Comparison of ENCODE assay signal across 8 cellular contexts in the genomic region with DNA sequence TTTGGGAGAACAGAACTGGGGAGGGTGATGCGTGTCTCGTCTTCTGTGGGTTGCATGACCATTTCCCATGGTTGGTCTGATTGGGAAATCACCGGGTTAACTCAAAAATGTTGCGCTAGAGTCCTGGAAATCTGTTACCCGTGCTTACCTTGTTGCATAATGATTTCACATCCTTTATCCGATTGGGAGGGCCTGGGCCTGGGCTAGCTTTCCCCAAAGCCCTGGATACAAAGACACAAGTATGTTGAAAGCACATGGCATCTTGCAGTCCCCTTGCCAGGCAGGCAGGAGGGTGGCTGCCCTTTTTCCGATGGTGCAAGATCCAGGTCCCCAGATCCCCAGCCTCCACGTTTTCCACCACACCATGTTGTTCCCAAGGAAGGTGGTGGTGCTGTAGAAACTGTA. TPM values are rescaled to one million over a fixed set of nuclear protein-coding genes. Genes with fewer than 3 reads are reported as not detected.
DNase-seq lines count a peak whose midpoint lies in the region; ATAC-seq and TF ChIP-seq lines count a peak whose summit lies in the region.

No MANE protein-coding gene starts in this region.

- intact Hi-C loops in CD4-positive, alpha-beta memory T cell (cut with micrococcal nuclease), result no loop called here
- intact Hi-C loops in natural killer cell (cut with micrococcal nuclease), result no loop called here

- no peak for DNase-seq in CD4-positive, alpha-beta memory T cell
- DNase-seq in Kasumi-1 (lab: John Stamatoyannopoulos, UW) (peak; percentile 56 to 70), natural killer cell (no peak), HT-29 (ENCODE audit: low spot score) (no peak)
- DNase-seq in central memory CD8-positive, alpha-beta T cell (ENCODE audit: low spot score in 2 of 2), result no peak

- H3K27ac Mint-ChIP-seq in CD4-positive, alpha-beta memory T cell, result peak overlapping the region in 3 of 7 donors; percentile 22 to 70 (median 63)
- no peak overlapping the region for H3K27ac Mint-ChIP-seq in central memory CD8-positive, alpha-beta T cell (ENCODE audit: low read depth)
- H3K27ac Mint-ChIP-seq in natural killer cell, result peak overlapping the region; percentile 73 to 89

- CTCF ChIA-PET in CD4-positive, alpha-beta memory T cell (lab: Charles Lee; ENCODE audit: partially characterized antibody), result interaction anchor here (1.3 kb wide), 1 partner anchor 440 kb away, joined by 3 read pairs; no protein-coding TSS in a partner anchor

- H3K4me3 Mint-ChIP-seq in CD4-positive, alpha-beta memory T cell, result peak overlapping the region; percentile 15 to 90 (median 79)
- H3K4me3 Mint-ChIP-seq in central memory CD8-positive, alpha-beta T cell, result peak overlapping the region; percentile 77
- H3K4me3 Mint-ChIP-seq in natural killer cell, result peak overlapping the region; percentile 95

- H3K4me1 Mint-ChIP-seq in CD4-positive, alpha-beta memory T cell, result peaks cover 21 to 53% (median 35%) of the 10 kb centered on the region in 4 donors
- peaks cover 40% of the 10 kb centered on the region for H3K4me1 Mint-ChIP-seq in central memory CD8-positive, alpha-beta T cell
- H3K4me1 Mint-ChIP-seq in natural killer cell, result peaks cover 52 to 61% of the 10 kb centered on the region in 2 donors

- H3K9me3 ChIP-seq in CD4-positive, alpha-beta memory T cell (ENCODE audit: control insufficient read depth in 1 of 2, low read length in 2 of 2), result no peaks in the 10 kb centered on the region

- POLR2A ChIA-PET in CD4-positive, alpha-beta memory T cell (lab: Charles Lee; ENCODE audit: partially characterized antibody), result interaction anchor here (1.1 to 1.6 kb wide), 3 partner anchors 12 to 16 kb away, joined by 3 to 6 read pairs (median 4); no protein-coding TSS in a partner anchor

- no peaks in the 10 kb centered on the region for H3K27me3 ChIP-seq in CD4-positive, alpha-beta memory T cell (ENCODE audit: insufficient read depth, low read length)

- no peak overlapping the region for H3K27ac ChIP-seq in CD4-positive, alpha-beta memory T cell (ENCODE audit: low read depth, low read length)

- no peaks in the 10 kb centered on the region for H3K9me3 Mint-ChIP-seq in CD4-positive, alpha-beta memory T cell
- no peaks in the 10 kb centered on the region for H3K9me3 Mint-ChIP-seq in central memory CD8-positive, alpha-beta T cell
- no peaks in the 10 kb centered on the region for H3K9me3 Mint-ChIP-seq in natural killer cell

- H3K36me3 Mint-ChIP-seq in CD4-positive, alpha-beta memory T cell, result no peaks in the 10 kb centered on the region
- H3K36me3 Mint-ChIP-seq in central memory CD8-positive, alpha-beta T cell (ENCODE audit: insufficient read depth), result peaks cover 1% of the 10 kb centered on the region
- H3K36me3 Mint-ChIP-seq in natural killer cell, result no peaks in the 10 kb centered on the region

- peaks cover 37% of the 10 kb centered on the region for H3K4me1 ChIP-seq in CD4-positive, alpha-beta memory T cell (ENCODE audit: insufficient read depth, low read length)

- peaks cover 7% of the 10 kb centered on the region in 2 donors for H3K27me3 Mint-ChIP-seq in CD4-positive, alpha-beta memory T cell
- H3K27me3 Mint-ChIP-seq in central memory CD8-positive, alpha-beta T cell, result no peaks in the 10 kb centered on the region
- H3K27me3 Mint-ChIP-seq in natural killer cell (ENCODE audit: low read depth in 2 of 2), result peaks cover 0 to 12% of the 10 kb centered on the region in 2 donors

- no peak for ATAC-seq in central memory CD8-positive, alpha-beta T cell (replicated peaks; ENCODE audit: extremely low read depth, poor library complexity, severe bottlenecking)
- no peak for ATAC-seq in natural killer cell
- no peak for ATAC-seq in GM18861 (IDR thresholded peaks at IDR 0.05; ENCODE audit: unreplicated experiment)
- no peak for ATAC-seq in GM21786 (IDR thresholded peaks at IDR 0.05; ENCODE audit: unreplicated experiment)
- no peak for ATAC-seq in GM21526 (IDR thresholded peaks at IDR 0.05; ENCODE audit: low FRiP score, unreplicated experiment)

- H3K4me3 ChIP-seq in CD4-positive, alpha-beta memory T cell (ENCODE audit: low read length in 2 of 2), result no peak overlapping the region

- no peak for TF ChIP-seq CTCF in natural killer cell (IDR thresholded peaks at IDR 0.05)

- H3K36me3 ChIP-seq in CD4-positive, alpha-beta memory T cell (ENCODE audit: insufficient read depth, low read length), result no peaks in the 10 kb centered on the region

RNA-seq across cellular contexts. Expression of a gene that starts 0.6 kb away (rescaled TPM):
- 1 to 10 TPM; 1.3 to 1.7 TPM for total RNA-seq in CD4-positive, alpha-beta memory T cell
- under 1 TPM in 1 of 2 donors, not detected in 1; 0.37 TPM for polyA plus RNA-seq in CD4-positive, alpha-beta memory T cell
- 10 to 100 TPM; 21.7 to 70.5 (median 25.2) TPM for total RNA-seq in natural killer cell
- 0.60 TPM in 1 of 2 replicates, not detected in the other for total RNA-seq in HT-29 (2014; rRNA removed; shearing (Covaris generic))

RNA-seq across cellular contexts. Expression of a gene that starts 14.8 kb away (rescaled TPM):
- 10 to 100 TPM; 51.7 to 55.2 TPM for total RNA-seq in CD4-positive, alpha-beta memory T cell
- polyA plus RNA-seq in CD4-positive, alpha-beta memory T cell, result 10 to 100 TPM; 20.1 to 32.4 TPM
- 10 to 100 TPM; 43.6 to 47.4 (median 46.7) TPM for total RNA-seq in natural killer cell
- 21.7 and 21.8 TPM in 2 replicates for total RNA-seq in HT-29 (2014; rRNA removed; shearing (Covaris generic))

RNA-seq across cellular contexts. Expression of a gene that starts 54.1 kb away (rescaled TPM):
- 100 to 1,000 TPM; 143 to 145 TPM for total RNA-seq in CD4-positive, alpha-beta memory T cell
- polyA plus RNA-seq in CD4-positive, alpha-beta memory T cell, result 100 to 1,000 TPM; 132 to 134 TPM
- 10 to 100 TPM; 89.7 to 91.3 (median 89.9) TPM for total RNA-seq in natural killer cell
- 142 and 154 TPM in 2 replicates for total RNA-seq in HT-29 (2014; rRNA removed; shearing (Covaris generic))

Comparison
In these comparisons a context has a peak if more than half of its experiments do, and no peak if none do; other contexts are left out.
1. DNase-seq: peak in Kasumi-1 (2 of 2); none in CD4-positive, alpha-beta memory T cell (0 of 5), central memory CD8-positive, alpha-beta T cell (0 of 2), natural killer cell (single experiment) and HT-29 (single experiment).
2. RNA of a gene that starts 0.6 kb away (total RNA-seq): 21.7 to 70.5 TPM in natural killer cell; 1.3 to 1.7 TPM in CD4-positive, alpha-beta memory T cell and 0.60 TPM in HT-29; every median in the first group is over 4 times any median in the second.
3. Peak in every context shown above with its lines, with median percentiles within 50 percentile points of each other: H3K4me3 Mint-ChIP-seq.